In genomic region chr14:103593577-103593976, GRCh38 we compare ENCODE assay signal across 1 cellular context.
A peak's percentile ranks its signal among the peaks of the same experiment; 100 is the strongest.
TF ChIP-seq lines count a peak whose summit lies in the region.

No MANE protein-coding gene starts in this region.

TF ChIP-seq in GM12878, 131 proteins besides CTCF, POLR2A, EP300 and RAD21:
- TF ChIP-seq ZNF217 (IDR thresholded peaks at IDR 0.05) (no peak), EED (IDR thresholded peaks at IDR 0.05; ENCODE audit: low read depth) (peak; percentile 63; the same call in 1 of the 2 replicates), RELB (IDR thresholded peaks at IDR 0.05; ENCODE audit: low read depth) (no peak), CHD2 (IDR thresholded peaks at IDR 0.05; ENCODE audit: borderline replicate concordance, low read depth, low read length) (no peak), MTA3 (IDR thresholded peaks at IDR 0.05; ENCODE audit: borderline replicate concordance, low read length) (0 out of 2 replicates have a peak, but pooled peaks have one; percentile 37), DPF2 (IDR thresholded peaks at IDR 0.05) (peak; percentile 68; the same call in 1 of the 2 replicates), RUNX3 (IDR thresholded peaks at IDR 0.05; ENCODE audit: low read length) (peak; percentile 83), CREM (IDR thresholded peaks at IDR 0.05; ENCODE audit: low read depth) (0 out of 2 replicates have a peak, but pooled peaks have one; percentile 42), CBX5 (IDR thresholded peaks at IDR 0.05; ENCODE audit: low read depth) (no peak), NR2F1 (conservative IDR thresholded peaks at IDR 0.05) (0 out of 2 replicates have a peak, but pooled peaks have one; percentile 56), ETV6 (conservative IDR thresholded peaks at IDR 0.05 in 1 of 2, IDR thresholded peaks at IDR 0.05 in 1 of 2; ENCODE audit: borderline replicate concordance in 1 of 2, low read depth in 1 of 2) (peak in 1 of 2 experiments; percentile 94; a peak in 2 of 4 replicates), JUND (IDR thresholded peaks at IDR 0.05; ENCODE audit: low read depth, low read length) (peak; percentile 64; the same call in 1 of the 2 replicates), BCL11A (IDR thresholded peaks at IDR 0.05; ENCODE audit: low read depth, low read length) (0 out of 2 replicates have a peak, but pooled peaks have one; percentile 20), MLLT1 (IDR thresholded peaks at IDR 0.05) (peak; percentile 7; the same call in 1 of the 2 replicates), NFIC (IDR thresholded peaks at IDR 0.05; ENCODE audit: low read depth, low read length) (peak; percentile 27; the same call in 1 of the 2 replicates), SIX5 (IDR thresholded peaks at IDR 0.05; ENCODE audit: low read depth, low read length, severe bottlenecking) (no peak), SPI1 (IDR thresholded peaks at IDR 0.05; ENCODE audit: borderline replicate concordance, insufficient read depth, low read depth, low read length) (peak; percentile 48; the same call in 1 of the 2 replicates), BHLHE40 (IDR thresholded peaks at IDR 0.05; ENCODE audit: borderline replicate concordance in 1 of 2, low read depth in 2 of 2, low read length in 1 of 2) (peak in 1 of 2 experiments; percentile 65; a peak in 1 of 4 replicates), IRF4 (IDR thresholded peaks at IDR 0.05; ENCODE audit: low read depth, low read length) (peak; percentile 65; the same call in 1 of the 2 replicates), SRF (IDR thresholded peaks at IDR 0.05; ENCODE audit: low read depth in 2 of 2, low read length in 2 of 2) (0 out of 4 replicates have a peak, but pooled peaks of 1 of the 2 experiments have one; percentile 41), GABPA (IDR thresholded peaks at IDR 0.05; ENCODE audit: low read depth) (peak; percentile 54; the same call in 1 of the 2 replicates), MTA2 (IDR thresholded peaks at IDR 0.05; ENCODE audit: low read depth) (0 out of 2 replicates have a peak, but pooled peaks have one; percentile 30), IKZF2 (IDR thresholded peaks at IDR 0.05) (peak in 1 of 2 experiments; percentile 36; a peak in 3 of 4 replicates), JUNB (IDR thresholded peaks at IDR 0.05) (peak; percentile 83), BCLAF1 (IDR thresholded peaks at IDR 0.05) (no peak), PKNOX1 (IDR thresholded peaks at IDR 0.05) (peak; percentile 96)
- TF ChIP-seq, protein P1, sequence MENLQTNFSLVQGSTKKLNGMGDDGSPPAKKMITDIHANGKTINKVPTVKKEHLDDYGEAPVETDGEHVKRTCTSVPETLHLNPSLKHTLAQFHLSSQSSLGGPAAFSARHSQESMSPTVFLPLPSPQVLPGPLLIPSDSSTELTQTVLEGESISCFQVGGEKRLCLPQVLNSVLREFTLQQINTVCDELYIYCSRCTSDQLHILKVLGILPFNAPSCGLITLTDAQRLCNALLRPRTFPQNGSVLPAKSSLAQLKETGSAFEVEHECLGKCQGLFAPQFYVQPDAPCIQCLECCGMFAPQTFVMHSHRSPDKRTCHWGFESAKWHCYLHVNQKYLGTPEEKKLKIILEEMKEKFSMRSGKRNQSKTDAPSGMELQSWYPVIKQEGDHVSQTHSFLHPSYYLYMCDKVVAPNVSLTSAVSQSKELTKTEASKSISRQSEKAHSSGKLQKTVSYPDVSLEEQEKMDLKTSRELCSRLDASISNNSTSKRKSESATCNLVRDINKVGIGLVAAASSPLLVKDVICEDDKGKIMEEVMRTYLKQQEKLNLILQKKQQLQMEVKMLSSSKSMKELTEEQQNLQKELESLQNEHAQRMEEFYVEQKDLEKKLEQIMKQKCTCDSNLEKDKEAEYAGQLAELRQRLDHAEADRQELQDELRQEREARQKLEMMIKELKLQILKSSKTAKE (IDR thresholded peaks at IDR 0.05; ENCODE audit: low read depth, poor library complexity, severe bottlenecking): peak; percentile 74
- TF ChIP-seq, protein P2, sequence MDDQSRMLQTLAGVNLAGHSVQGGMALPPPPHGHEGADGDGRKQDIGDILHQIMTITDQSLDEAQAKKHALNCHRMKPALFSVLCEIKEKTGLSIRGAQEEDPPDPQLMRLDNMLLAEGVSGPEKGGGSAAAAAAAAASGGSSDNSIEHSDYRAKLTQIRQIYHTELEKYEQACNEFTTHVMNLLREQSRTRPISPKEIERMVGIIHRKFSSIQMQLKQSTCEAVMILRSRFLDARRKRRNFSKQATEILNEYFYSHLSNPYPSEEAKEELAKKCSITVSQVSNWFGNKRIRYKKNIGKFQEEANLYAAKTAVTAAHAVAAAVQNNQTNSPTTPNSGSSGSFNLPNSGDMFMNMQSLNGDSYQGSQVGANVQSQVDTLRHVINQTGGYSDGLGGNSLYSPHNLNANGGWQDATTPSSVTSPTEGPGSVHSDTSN (IDR thresholded peaks at IDR 0.05; ENCODE audit: insufficient replicate concordance, low read depth, low read length): peak; percentile 84
- TF ChIP-seq, protein P3, sequence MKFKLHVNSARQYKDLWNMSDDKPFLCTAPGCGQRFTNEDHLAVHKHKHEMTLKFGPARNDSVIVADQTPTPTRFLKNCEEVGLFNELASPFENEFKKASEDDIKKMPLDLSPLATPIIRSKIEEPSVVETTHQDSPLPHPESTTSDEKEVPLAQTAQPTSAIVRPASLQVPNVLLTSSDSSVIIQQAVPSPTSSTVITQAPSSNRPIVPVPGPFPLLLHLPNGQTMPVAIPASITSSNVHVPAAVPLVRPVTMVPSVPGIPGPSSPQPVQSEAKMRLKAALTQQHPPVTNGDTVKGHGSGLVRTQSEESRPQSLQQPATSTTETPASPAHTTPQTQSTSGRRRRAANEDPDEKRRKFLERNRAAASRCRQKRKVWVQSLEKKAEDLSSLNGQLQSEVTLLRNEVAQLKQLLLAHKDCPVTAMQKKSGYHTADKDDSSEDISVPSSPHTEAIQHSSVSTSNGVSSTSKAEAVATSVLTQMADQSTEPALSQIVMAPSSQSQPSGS (IDR thresholded peaks at IDR 0.05; ENCODE audit: low read length): peak; percentile 54; the same call in 1 of the 2 replicates
